1 cellular context compared by ENCODE assay signal in genomic region chr14:93346926-93347721, GRCh38.
TF ChIP-seq lines count a peak whose summit lies in the region.

Gene COX8C (plus strand): TSS chr14:93347182. CDS start chr14:93347269, 87 bp downstream.

TF ChIP-seq in HepG2, 621 proteins besides CTCF, POLR2A, EP300 and RAD21:
- TF ChIP-seq, protein P1, sequence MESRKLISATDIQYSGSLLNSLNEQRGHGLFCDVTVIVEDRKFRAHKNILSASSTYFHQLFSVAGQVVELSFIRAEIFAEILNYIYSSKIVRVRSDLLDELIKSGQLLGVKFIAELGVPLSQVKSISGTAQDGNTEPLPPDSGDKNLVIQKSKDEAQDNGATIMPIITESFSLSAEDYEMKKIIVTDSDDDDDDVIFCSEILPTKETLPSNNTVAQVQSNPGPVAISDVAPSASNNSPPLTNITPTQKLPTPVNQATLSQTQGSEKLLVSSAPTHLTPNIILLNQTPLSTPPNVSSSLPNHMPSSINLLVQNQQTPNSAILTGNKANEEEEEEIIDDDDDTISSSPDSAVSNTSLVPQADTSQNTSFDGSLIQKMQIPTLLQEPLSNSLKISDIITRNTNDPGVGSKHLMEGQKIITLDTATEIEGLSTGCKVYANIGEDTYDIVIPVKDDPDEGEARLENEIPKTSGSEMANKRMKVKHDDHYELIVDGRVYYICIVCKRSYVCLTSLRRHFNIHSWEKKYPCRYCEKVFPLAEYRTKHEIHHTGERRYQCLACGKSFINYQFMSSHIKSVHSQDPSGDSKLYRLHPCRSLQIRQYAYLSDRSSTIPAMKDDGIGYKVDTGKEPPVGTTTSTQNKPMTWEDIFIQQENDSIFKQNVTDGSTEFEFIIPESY (CRISPR knock-in tag; IDR thresholded peaks at IDR 0.05), result 0 out of 2 replicates have a peak, but pooled peaks have one; percentile 24
- TF ChIP-seq ZNF703 (CRISPR knock-in tag; IDR thresholded peaks at IDR 0.05; ENCODE audit: borderline replicate concordance), result no peak
- no peak for TF ChIP-seq SALL2 (CRISPR knock-in tag; IDR thresholded peaks at IDR 0.05)
- no peak for TF ChIP-seq TFDP1 (CRISPR knock-in tag; IDR thresholded peaks at IDR 0.05; ENCODE audit: borderline replicate concordance)
- TF ChIP-seq ZNF468 (CRISPR knock-in tag; IDR thresholded peaks at IDR 0.05), result no peak
- TF ChIP-seq, protein P2, sequence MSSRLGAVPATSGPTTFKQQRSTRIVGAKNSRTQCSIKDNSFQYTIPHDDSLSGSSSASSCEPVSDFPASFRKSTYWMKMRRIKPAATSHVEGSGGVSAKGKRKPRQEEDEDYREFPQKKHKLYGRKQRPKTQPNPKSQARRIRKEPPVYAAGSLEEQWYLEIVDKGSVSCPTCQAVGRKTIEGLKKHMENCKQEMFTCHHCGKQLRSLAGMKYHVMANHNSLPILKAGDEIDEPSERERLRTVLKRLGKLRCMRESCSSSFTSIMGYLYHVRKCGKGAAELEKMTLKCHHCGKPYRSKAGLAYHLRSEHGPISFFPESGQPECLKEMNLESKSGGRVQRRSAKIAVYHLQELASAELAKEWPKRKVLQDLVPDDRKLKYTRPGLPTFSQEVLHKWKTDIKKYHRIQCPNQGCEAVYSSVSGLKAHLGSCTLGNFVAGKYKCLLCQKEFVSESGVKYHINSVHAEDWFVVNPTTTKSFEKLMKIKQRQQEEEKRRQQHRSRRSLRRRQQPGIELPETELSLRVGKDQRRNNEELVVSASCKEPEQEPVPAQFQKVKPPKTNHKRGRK (CRISPR knock-in tag; IDR thresholded peaks at IDR 0.05), result no peak
- no peak for TF ChIP-seq YEATS4 (CRISPR knock-in tag; IDR thresholded peaks at IDR 0.05; ENCODE audit: borderline replicate concordance)
- TF ChIP-seq ZNF335 (CRISPR knock-in tag; IDR thresholded peaks at IDR 0.05), result no peak
- TF ChIP-seq HNRNPK (IDR thresholded peaks at IDR 0.05; ENCODE audit: low read depth, low read length, poor library complexity, severe bottlenecking), result peak; percentile 40
- no peak for TF ChIP-seq ZNF557 (CRISPR knock-in tag; IDR thresholded peaks at IDR 0.05)
- TF ChIP-seq SNAPC5 (CRISPR knock-in tag; IDR thresholded peaks at IDR 0.05; ENCODE audit: borderline replicate concordance), result no peak
- no peak for TF ChIP-seq ZFP36L1 (CRISPR knock-in tag; IDR thresholded peaks at IDR 0.05)
- TF ChIP-seq DDIT3 (CRISPR knock-in tag; IDR thresholded peaks at IDR 0.05), result no peak
TF ChIP-seq in HepG2: peak in this region for 2.
